In genomic region chr10:102764340-102765257, GRCh38 we compare ENCODE assay signal across 14 cellular contexts. TPM values are rescaled to one million over a fixed set of nuclear protein-coding genes. Genes with fewer than 3 reads are reported as not detected.
DNase-seq lines count a peak whose midpoint lies in the region; ATAC-seq and TF ChIP-seq lines count a peak whose summit lies in the region.
"Had no signal": no experiment of that assay in that cellular context is flagged by ENCODE, and none has a peak within 500 bp of the region (broad histone marks: within the 10 kb centered on the region; RNA-seq: fewer than 3 reads in every experiment).

No MANE protein-coding gene starts in this region.

- H3K4me1 Mint-ChIP-seq in CD4-positive, alpha-beta T cell (ENCODE audit: low read depth): peaks cover 36% of the 10 kb centered on the region

- H2AFZ ChIP-seq in PC-3 (ENCODE audit: low read length): no peak overlapping the region

- ATAC-seq in PC-3 (peak; percentile 43), GM19324 (IDR thresholded peaks at IDR 0.05; ENCODE audit: low FRiP score, unreplicated experiment) (no peak), GM21447 (IDR thresholded peaks at IDR 0.05; ENCODE audit: unreplicated experiment) (no peak)
- ATAC-seq in CD4-positive, alpha-beta T cell (ENCODE audit: poor library complexity): no peak

- H3K4me2 ChIP-seq in PC-3 (ENCODE audit: low read length): no peak overlapping the region

- no TSS peak for BruUV-seq in PC-3 (replicated peaks; lab: Mats Ljungman, UMichigan)

- H3K4me1 ChIP-seq in PC-3 (ENCODE audit: insufficient read depth, low read length) (peaks cover 15% of the 10 kb centered on the region), prostate gland (replicated peaks) (peaks cover 3% of the 10 kb centered on the region)

- H3K27ac ChIP-seq in PC-3 (ENCODE audit: low read length): peak overlapping the region; percentile 34; the same call in 1 of the 2 replicates
- peak overlapping the region; percentile 50 to 65 for H3K27ac ChIP-seq in prostate gland
- no peak overlapping the region for H3K27ac ChIP-seq in CD4-positive, alpha-beta T cell (ENCODE audit: low read depth, low read length)

- H3K27me3 ChIP-seq in PC-3 (ENCODE audit: low read length) (no peaks in the 10 kb centered on the region), prostate gland (replicated peaks; ENCODE audit: insufficient read depth) (no peaks in the 10 kb centered on the region)
- H3K27me3 ChIP-seq in CD4-positive, alpha-beta T cell (ENCODE audit: control insufficient read depth, insufficient read depth, low read length): no peaks in the 10 kb centered on the region

- no peak overlapping the region for H3K4me3 Mint-ChIP-seq in CD4-positive, alpha-beta T cell
- H3K4me3 Mint-ChIP-seq: activated CD4-positive, alpha-beta T cell treated with anti-CD3 and anti-CD28 coated beads, Interleukin-2, amount 10 ng/mL, durations not matched to agents 7 days and 5 days; activated naive CD4-positive, alpha-beta T cell treated with anti-CD3 and anti-CD28 coated beads, Interleukin-2, amount 10 ng/mL, durations not matched to agents 7 days and 5 days; dendritic cell treated with granulocyte-macrophage colony-stimulating factor and Interleukin-4, amounts not matched to agents 40 ng/mL and 50 ng/mL, for 4 days; T-helper 1 cell treated with Interleukin-12 subunit alpha and Interleukin-12 subunit beta and Interleukin-4 antibody, amounts not matched to agents 30 μg/mL and 1 μg/mL, for 36 hours had no signal

- TF ChIP-seq POLR2A in prostate gland (IDR thresholded peaks at IDR 0.05): no peak

- TF ChIP-seq CTCF in PC-3 (conservative IDR thresholded peaks at IDR 0.05; ENCODE audit: low read depth, low read length): no peak
- TF ChIP-seq CTCF in prostate gland (IDR thresholded peaks at IDR 0.05): no peak
- TF ChIP-seq CTCF in CD4-positive, alpha-beta T cell (IDR thresholded peaks at IDR 0.05): no peak

- CTCF ChIA-PET in PC-3 (lab: Charles Lee): no interaction called here
- CTCF ChIA-PET in CD4-positive, alpha-beta T cell (lab: Charles Lee): no interaction called here

- peaks cover 52% of the 10 kb centered on the region for H3K36me3 Mint-ChIP-seq in CD4-positive, alpha-beta T cell (ENCODE audit: low read depth)

- no peaks in the 10 kb centered on the region for H3F3A ChIP-seq in PC-3 (ENCODE audit: low read length, unreplicated experiment)

- H3K27me3 Mint-ChIP-seq in CD4-positive, alpha-beta T cell: no peaks in the 10 kb centered on the region
- H3K27me3 Mint-ChIP-seq: activated CD4-positive, alpha-beta T cell treated with anti-CD3 and anti-CD28 coated beads, Interleukin-2, amount 10 ng/mL, durations not matched to agents 7 days and 5 days; activated naive CD4-positive, alpha-beta T cell treated with anti-CD3 and anti-CD28 coated beads, Interleukin-2, amount 10 ng/mL, durations not matched to agents 7 days and 5 days; CD4-positive, CD25-positive, alpha-beta regulatory T cell; dendritic cell treated with granulocyte-macrophage colony-stimulating factor and Interleukin-4, amounts not matched to agents 40 ng/mL and 50 ng/mL, for 4 days had no signal

- no peak overlapping the region for H3K27ac Mint-ChIP-seq in CD4-positive, alpha-beta T cell
- H3K27ac Mint-ChIP-seq: activated CD4-positive, alpha-beta T cell treated with anti-CD3 and anti-CD28 coated beads, Interleukin-2, amount 10 ng/mL, durations not matched to agents 7 days and 5 days; dendritic cell treated with granulocyte-macrophage colony-stimulating factor and Interleukin-4, amounts not matched to agents 40 ng/mL and 50 ng/mL, for 4 days; T-helper 1 cell treated with Interleukin-12 subunit alpha and Interleukin-12 subunit beta and Interleukin-4 antibody, amounts not matched to agents 30 μg/mL and 1 μg/mL, for 36 hours had no signal

- H3K9ac ChIP-seq in PC-3 (ENCODE audit: low read length): no peak overlapping the region

- POLR2A ChIA-PET in PC-3 (lab: Charles Lee; ENCODE audit: unreplicated experiment): interaction anchor here (0.6 kb wide), 1 partner anchor 51 kb away, joined by 7 read pairs; the partner anchor contains the start of gene ARL3
- POLR2A ChIA-PET in CD4-positive, alpha-beta T cell (lab: Charles Lee): no interaction called here

- H3K36me3 ChIP-seq in PC-3 (ENCODE audit: low read depth, low read length): no peaks in the 10 kb centered on the region
- no peaks in the 10 kb centered on the region for H3K36me3 ChIP-seq in prostate gland

- no peaks in the 10 kb centered on the region for H3K9me2 ChIP-seq in PC-3 (replicated peaks; ENCODE audit: low read length)

- H3K9me3 ChIP-seq in PC-3 (ENCODE audit: low read length) (no peaks in the 10 kb centered on the region), prostate gland (no peaks in the 10 kb centered on the region)
- H3K9me3 ChIP-seq in CD4-positive, alpha-beta T cell (ENCODE audit: control insufficient read depth, low read length): no peaks in the 10 kb centered on the region

- H3K9me3 Mint-ChIP-seq in CD4-positive, alpha-beta T cell: no peaks in the 10 kb centered on the region
- H3K9me3 Mint-ChIP-seq: activated CD4-positive, alpha-beta T cell treated with anti-CD3 and anti-CD28 coated beads, Interleukin-2, amount 10 ng/mL, durations not matched to agents 7 days and 5 days; activated naive CD4-positive, alpha-beta T cell treated with anti-CD3 and anti-CD28 coated beads, Interleukin-2, amount 10 ng/mL, durations not matched to agents 7 days and 5 days; dendritic cell treated with granulocyte-macrophage colony-stimulating factor and Interleukin-4, amounts not matched to agents 40 ng/mL and 50 ng/mL, for 4 days; T-helper 1 cell treated with Interleukin-12 subunit alpha and Interleukin-12 subunit beta and Interleukin-4 antibody, amounts not matched to agents 30 μg/mL and 1 μg/mL, for 36 hours had no signal

- H4K20me1 ChIP-seq in PC-3 (ENCODE audit: low read length): no peaks in the 10 kb centered on the region

- H3K4me3 ChIP-seq in PC-3 (ENCODE audit: low read length) (no peak overlapping the region), prostate gland (no peak overlapping the region)

- WGBS in prostate gland: 30% methylated on average over 7 of the region's 7 CpGs

- intact Hi-C loops in PC-3 (cut with micrococcal nuclease): no loop called here
- intact Hi-C loops in prostate gland (cut with DNase I): no loop called here
- intact Hi-C loops in CD4-positive, alpha-beta T cell (cut with DNase I, micrococcal nuclease): no loop called here

- DNase-seq in EH (ENCODE audit: low read depth): peak; percentile 76
- peak; percentile 12 for DNase-seq in PC-3
- DNase-seq in fibroblast of gingiva (ENCODE audit: low read depth): peak; percentile 92
- peak; percentile 46 for DNase-seq in prostate gland (ENCODE audit: low spot score)
- DNase-seq in CD4-positive, alpha-beta T cell: no peak
- DNase-seq in Kasumi-1 (lab: John Stamatoyannopoulos, UW): no peak
- DNase-seq: activated CD4-positive, alpha-beta T cell treated with anti-CD3 and anti-CD28 coated beads, Interleukin-2, amount 10 ng/mL, durations not matched to agents 7 days and 5 days; activated naive CD4-positive, alpha-beta T cell treated with anti-CD3 and anti-CD28 coated beads, Interleukin-2, amount 10 ng/mL, durations not matched to agents 7 days and 5 days; CD4-positive, CD25-positive, alpha-beta regulatory T cell; posterior cingulate gyrus had no signal

- peaks cover 9% of the 10 kb centered on the region for H3K79me2 ChIP-seq in PC-3 (ENCODE audit: low read length)

RNA-seq across cellular contexts. Expression of gene WBP1L, which starts 20.9 kb away (rescaled TPM):
- total RNA-seq in PC-3 (2014; rRNA removed): 23.8 and 24.6 TPM in 2 replicates
- 100 to 1,000 TPM; 136 to 168 TPM for total RNA-seq in prostate gland
- 1 to 10 TPM; 6.1 to 6.5 TPM for total RNA-seq in CD4-positive, alpha-beta T cell

RNA-seq across cellular contexts. Expression of gene SFXN2, which starts 50.2 kb away (rescaled TPM):
- total RNA-seq in PC-3 (2014; rRNA removed) (7.5 and 10.3 TPM in 2 replicates), prostate gland (10 to 100 TPM; 16.4 to 26.6 TPM)
- 1 to 10 TPM; 6.4 to 7.6 TPM for total RNA-seq in CD4-positive, alpha-beta T cell

RNA-seq across cellular contexts. Expression of gene ARL3, which starts 50.4 kb away (rescaled TPM):
- total RNA-seq in PC-3 (2014; rRNA removed) (2.5 and 2.8 TPM in 2 replicates), prostate gland (1 to 10 TPM; 8.0 to 8.5 TPM)
- 1 to 10 TPM in 1 of 2 experiments, under 1 TPM in 1; 0.99 to 1.3 TPM for total RNA-seq in CD4-positive, alpha-beta T cell

Comparison
In these comparisons a context has a peak if more than half of its experiments do, and no peak if none do; other contexts are left out.
1. DNase-seq: peak in EH (single experiment), PC-3 (single experiment), fibroblast of gingiva (single experiment) and prostate gland (single experiment); none in CD4-positive, alpha-beta T cell (0 of 10) and Kasumi-1 (0 of 2).